ENCODE assay signal across 12 cellular contexts in genomic region chr10:77849039-77849664, GRCh38.
DNase-seq lines count a peak whose midpoint lies in the region; ATAC-seq and TF ChIP-seq lines count a peak whose summit lies in the region.
"Had no signal": no experiment of that assay in that cellular context is flagged by ENCODE, and none has a peak within 500 bp of the region (broad histone marks: within the 10 kb centered on the region; RNA-seq: fewer than 3 reads in every experiment).

No MANE protein-coding gene starts in this region.

- no peaks in the 10 kb centered on the region for H3K27me3 ChIP-seq in HCT116 (ENCODE audit: insufficient read depth, low read length)

- peak overlapping the region; percentile 93 for H3K27ac Mint-ChIP-seq in nephron progenitor cell
- H3K27ac Mint-ChIP-seq: stimulated activated naive CD8-positive, alpha-beta T cell treated with anti-CD3 and anti-CD28 coated beads, Interleukin-15, amount 100 ng/mL, for 72 hours had no signal

- no peak overlapping the region for H2AFZ ChIP-seq in HCT116 (ENCODE audit: low read depth, low read length, poor library complexity, severe bottlenecking)

- TF ChIP-seq CTCF in HCT116 (IDR thresholded peaks at IDR 0.05 in 2 of 3, conservative IDR thresholded peaks at IDR 0.05 in 1 of 3; ENCODE audit: borderline replicate concordance in 1 of 3, insufficient read depth in 1 of 3, low read depth in 2 of 3, low read length in 2 of 3) (no peak), nephron progenitor cell (IDR thresholded peaks at IDR 0.05) (no peak)

- no peak overlapping the region for H3K4me3 Mint-ChIP-seq in nephron progenitor cell
- H3K4me3 Mint-ChIP-seq: nephron; stimulated activated naive CD8-positive, alpha-beta T cell treated with anti-CD3 and anti-CD28 coated beads, Interleukin-15, amount 100 ng/mL, for 72 hours had no signal

- no peak overlapping the region for H3K4me3 ChIP-seq in HCT116 (replicated peaks in 1 of 2; ENCODE audit: low read depth in 1 of 2, low read length in 2 of 2)

- CTCF ChIA-PET in HCT116 (lab: Charles Lee) = no interaction called here

- intact Hi-C loops in HCT116 (cut with micrococcal nuclease) = loop anchor here (10.0 kb wide), 1 partner anchor 674 kb away; no protein-coding TSS in a partner anchor

- no peak for TF ChIP-seq RAD21 in HCT116 (IDR thresholded peaks at IDR 0.05; ENCODE audit: low read depth)

- H3K36me3 ChIP-seq in HCT116 (ENCODE audit: control insufficient read depth in 1 of 2, insufficient read depth in 2 of 2, low read length in 2 of 2) = peaks cover 0 to 4% of the 10 kb centered on the region in 2 experiments; a peak in 2 of 4 replicates

- no peak overlapping the region for H3K9ac ChIP-seq in HCT116 (ENCODE audit: low read length)

- H3K9me3 Mint-ChIP-seq in nephron progenitor cell = no peaks in the 10 kb centered on the region
- H3K9me3 Mint-ChIP-seq: nephron; stimulated activated naive CD8-positive, alpha-beta T cell treated with anti-CD3 and anti-CD28 coated beads, Interleukin-15, amount 100 ng/mL, for 72 hours had no signal

- peak overlapping the region; percentile 26 for H3K4me2 ChIP-seq in HCT116 (ENCODE audit: low read length)

- ATAC-seq in HCT116 (no peak; the same call in 1 of the 2 replicates), GM21360 (IDR thresholded peaks at IDR 0.05; ENCODE audit: unreplicated experiment) (no peak)
- ATAC-seq: stimulated activated naive CD8-positive, alpha-beta T cell treated with anti-CD3 and anti-CD28 coated beads, Interleukin-15, amount 100 ng/mL, for 72 hours had no signal

- TF ChIP-seq POLR2A in HCT116 (IDR thresholded peaks at IDR 0.05; ENCODE audit: borderline replicate concordance, extremely low read depth, insufficient read depth, insufficient read length) = no peak

- RAD21 ChIA-PET in HCT116 (lab: Charles Lee; ENCODE audit: low non-redundant PET in 1 of 2, low total read pairs in 2 of 2, uncharacterized antibody in 2 of 2, unreplicated experiment in 2 of 2) = no interaction called here

- DNase-seq in DMS79 treated with DMSO at 0.1 percent for 48 hours (lab: John Stamatoyannopoulos, UW) (peak; percentile 56), HCT116 (ENCODE audit: low read depth, low spot score) (no peak), RPMI7951 (ENCODE audit: low read depth) (peak; percentile 10), nephron progenitor cell (peak; percentile 85), NCI-H1694 (lab: John Stamatoyannopoulos, UW) (no peak), mucosa of gallbladder (ENCODE audit: low spot score) (no peak), inferior parietal cortex (ENCODE audit: extremely low spot score) (no peak)
- DNase-seq: stimulated activated CD4-positive, alpha-beta T cell treated with anti-CD3 and anti-CD28 coated beads, Interleukin-15, amount 100 ng/mL, for 24 hours; stimulated activated naive CD8-positive, alpha-beta T cell treated with anti-CD3 and anti-CD28 coated beads, Interleukin-15, amount 100 ng/mL, for 72 hours; T-helper 2 cell had no signal

- no peak overlapping the region; the same call in 1 of the 2 replicates for H3K27ac ChIP-seq in HCT116 (ENCODE audit: low read depth, low read length)

- no peaks in the 10 kb centered on the region for H3K9me3 ChIP-seq in HCT116 (ENCODE audit: control insufficient read depth in 1 of 2, insufficient read depth in 1 of 2, low read depth in 1 of 2, low read length in 2 of 2)

- H3K79me2 ChIP-seq in HCT116 (ENCODE audit: insufficient read depth, low read length) = no peaks in the 10 kb centered on the region; the same call in 1 of the 2 replicates

- no peaks in the 10 kb centered on the region for H4K20me1 ChIP-seq in HCT116 (ENCODE audit: insufficient read depth)

- peaks cover 27 to 38% of the 10 kb centered on the region in 2 experiments for H3K4me1 ChIP-seq in HCT116 (ENCODE audit: control insufficient read depth in 1 of 2, insufficient read depth in 2 of 2, low read length in 2 of 2)

- H3K27me3 Mint-ChIP-seq in nephron progenitor cell (ENCODE audit: low read depth, poor library complexity) = peaks cover 3% of the 10 kb centered on the region
- H3K27me3 Mint-ChIP-seq: stimulated activated naive CD8-positive, alpha-beta T cell treated with anti-CD3 and anti-CD28 coated beads, Interleukin-15, amount 100 ng/mL, for 72 hours had no signal

- H3K9me2 ChIP-seq in HCT116 (ENCODE audit: insufficient read depth) = no peaks in the 10 kb centered on the region

- peaks cover 71% of the 10 kb centered on the region for H3K4me1 Mint-ChIP-seq in nephron progenitor cell

- POLR2A ChIA-PET in HCT116 (lab: Charles Lee) = no interaction called here

- H3K36me3 Mint-ChIP-seq in nephron progenitor cell (ENCODE audit: low read depth) = peaks cover 49% of the 10 kb centered on the region

- BruUV-seq in HCT116 (replicated peaks; lab: Mats Ljungman, UMichigan) = no TSS peak

TF ChIP-seq in HCT116, 20 proteins besides CTCF, POLR2A, EP300 and RAD21:
- TF ChIP-seq TCF7L2 (IDR thresholded peaks at IDR 0.05; ENCODE audit: borderline replicate concordance, extremely low read depth, insufficient read depth, insufficient read length) (no peak), EZH2phosphoT487 (IDR thresholded peaks at IDR 0.05; ENCODE audit: borderline replicate concordance) (no peak), SIN3A (IDR thresholded peaks at IDR 0.05; ENCODE audit: low read depth) (no peak), POLR2AphosphoS5 (IDR thresholded peaks at IDR 0.05; ENCODE audit: low read depth, low read length) (no peak), REST (IDR thresholded peaks at IDR 0.05; ENCODE audit: low read depth) (no peak), ELF1 (IDR thresholded peaks at IDR 0.05; ENCODE audit: borderline replicate concordance, low read depth) (no peak), JUND (IDR thresholded peaks at IDR 0.05) (no peak), EZH2 (IDR thresholded peaks at IDR 0.05) (no peak), SP1 (IDR thresholded peaks at IDR 0.05; ENCODE audit: low read depth) (no peak), SRF (IDR thresholded peaks at IDR 0.05; ENCODE audit: low read depth) (no peak), ZBTB33 (IDR thresholded peaks at IDR 0.05; ENCODE audit: extremely low read depth, insufficient replicate concordance, low read length) (no peak)

Comparison
In these comparisons a context has a peak if more than half of its experiments do, and no peak if none do; other contexts are left out.
1. DNase-seq: peak in DMS79 treated with DMSO at 0.1 percent for 48 hours (single experiment), RPMI7951 (single experiment) and nephron progenitor cell (single experiment); none in HCT116 (single experiment), NCI-H1694 (single experiment), mucosa of gallbladder (single experiment) and inferior parietal cortex (single experiment).